Comparison of ENCODE assay signal across 25 cellular contexts in genomic region chr1:114585221-114585620, GRCh38. TPM values are rescaled to one million over a fixed set of nuclear protein-coding genes. Genes with fewer than 3 reads are reported as not detected.
DNase-seq lines count a peak whose midpoint lies in the region; ATAC-seq, FAIRE-seq and TF ChIP-seq lines count a peak whose summit lies in the region.
"Had no signal": no experiment of that assay in that cellular context is flagged by ENCODE, and none has a peak within 500 bp of the region (broad histone marks: within the 10 kb centered on the region; RNA-seq: fewer than 3 reads in every experiment).

No MANE protein-coding gene starts in this region.

- FAIRE-seq in astrocyte (lab: Jason Lieb, UNC) = no peak
- FAIRE-seq: colon, GM12892, HTR-8/SVneo, islet of Langerhans had no signal

- H3K36me3 Mint-ChIP-seq in astrocyte (ENCODE audit: low read depth, unreplicated experiment) = no peaks in the 10 kb centered on the region
- H3K36me3 Mint-ChIP-seq in natural killer cell treated with Interleukin-12 subunit alpha and Interleukin-12 subunit beta and Interleukin-15 and Interleukin-18, amount 100 ng/mL, for 72 hours = peaks cover 4% of the 10 kb centered on the region

- no peak for TF ChIP-seq RAD21 in SK-N-SH (IDR thresholded peaks at IDR 0.05; ENCODE audit: low read length)

- 35% methylated on average over 1 of the region's 1 CpG for WGBS in SK-N-SH (ENCODE audit: low lambda C conversion rate)

- no peaks in the 10 kb centered on the region for H3K9me3 Mint-ChIP-seq in astrocyte (ENCODE audit: unreplicated experiment)
- H3K9me3 Mint-ChIP-seq in natural killer cell treated with Interleukin-12 subunit alpha and Interleukin-12 subunit beta and Interleukin-15 and Interleukin-18, amount 100 ng/mL, for 72 hours = no peaks in the 10 kb centered on the region
- H3K9me3 Mint-ChIP-seq: endodermal cell had no signal

- no peak for TF ChIP-seq EP300 in SK-N-SH (IDR thresholded peaks at IDR 0.05; ENCODE audit: borderline replicate concordance in 1 of 2, low read depth in 1 of 2, low read length in 1 of 2)

- no peak for ATAC-seq in SK-N-SH treated with all-trans-retinoic acid at 6 μM for 48 hours
- ATAC-seq in natural killer cell treated with Interleukin-12 subunit alpha and Interleukin-12 subunit beta and Interleukin-15 and Interleukin-18, amount 100 ng/mL, for 72 hours = no peak
- ATAC-seq in GM18873 (IDR thresholded peaks at IDR 0.05; ENCODE audit: low FRiP score, unreplicated experiment) = no peak
- ATAC-seq: body of pancreas had no signal

- H3K4me3 ChIP-seq in SK-N-SH (ENCODE audit: low read depth in 2 of 2, low read length in 1 of 2) = no peak overlapping the region
- no peak overlapping the region for H3K4me3 ChIP-seq in astrocyte (ENCODE audit: insufficient read depth, low read depth, low read length)
- no peak overlapping the region for H3K4me3 ChIP-seq in dorsolateral prefrontal cortex
- H3K4me3 ChIP-seq: body of pancreas, uterus had no signal

- no peak overlapping the region for H3K4me2 ChIP-seq in SK-N-SH
- no peak overlapping the region for H3K4me2 ChIP-seq in astrocyte (ENCODE audit: low read length)

- H3F3A ChIP-seq in SK-N-SH (replicated peaks; ENCODE audit: insufficient read depth) = no peaks in the 10 kb centered on the region

- H4K20me1 ChIP-seq in SK-N-SH (ENCODE audit: insufficient read depth) (no peaks in the 10 kb centered on the region), astrocyte (ENCODE audit: insufficient read depth, low read length) (no peaks in the 10 kb centered on the region)

- peaks cover 4% of the 10 kb centered on the region for H3K4me1 Mint-ChIP-seq in astrocyte (ENCODE audit: low read depth, unreplicated experiment)
- peaks cover 12 to 19% of the 10 kb centered on the region in 2 donors for H3K4me1 Mint-ChIP-seq in natural killer cell treated with Interleukin-12 subunit alpha and Interleukin-12 subunit beta and Interleukin-15 and Interleukin-18, amount 100 ng/mL, for 72 hours (ENCODE audit: low read depth in 2 of 2)

- H3K27ac Mint-ChIP-seq in astrocyte (ENCODE audit: unreplicated experiment) = no peak overlapping the region
- H3K27ac Mint-ChIP-seq in natural killer cell treated with Interleukin-12 subunit alpha and Interleukin-12 subunit beta and Interleukin-15 and Interleukin-18, amount 100 ng/mL, for 72 hours = no peak overlapping the region
- H3K27ac Mint-ChIP-seq: endodermal cell had no signal

- POLR2A ChIA-PET in SK-N-SH (lab: Yijun Ruan, JAX) = no interaction called here

- no peaks in the 10 kb centered on the region for H3K36me3 ChIP-seq in SK-N-SH (replicated peaks in 1 of 2; ENCODE audit: control insufficient read depth in 1 of 2, insufficient read depth in 2 of 2, low read length in 1 of 2)
- H3K36me3 ChIP-seq in astrocyte (ENCODE audit: insufficient read depth, low read length) = no peaks in the 10 kb centered on the region
- H3K36me3 ChIP-seq: uterus had no signal

- peak overlapping the region; percentile 83; the same call in 1 of the 2 replicates for H2AFZ ChIP-seq in SK-N-SH (ENCODE audit: low read depth)
- H2AFZ ChIP-seq in astrocyte (ENCODE audit: low read depth, low read length) = no peak overlapping the region

- intact Hi-C loops in dorsolateral prefrontal cortex (cut with DNase I) = loop anchor here (5.0 to 10.0 kb wide), 4 partner anchors 92 to 240 kb away; partner anchors contain the start of genes CSDE1 (in 1 of the 2) and SIKE1 (in 1 of the 2)

- H3K27me3 Mint-ChIP-seq in astrocyte (ENCODE audit: low read depth, unreplicated experiment) = no peaks in the 10 kb centered on the region
- peaks cover 12 to 16% of the 10 kb centered on the region in 2 donors for H3K27me3 Mint-ChIP-seq in natural killer cell treated with Interleukin-12 subunit alpha and Interleukin-12 subunit beta and Interleukin-15 and Interleukin-18, amount 100 ng/mL, for 72 hours

- no peak overlapping the region for H3K9ac ChIP-seq in SK-N-SH
- no peak overlapping the region for H3K9ac ChIP-seq in astrocyte (ENCODE audit: low read length)

- no peaks in the 10 kb centered on the region for H3K9me3 ChIP-seq in SK-N-SH
- H3K9me3 ChIP-seq in astrocyte (ENCODE audit: insufficient read depth, low read depth, low read length) = no peaks in the 10 kb centered on the region
- H3K9me3 ChIP-seq: body of pancreas, uterus had no signal

- TF ChIP-seq CTCF in SK-N-SH (IDR thresholded peaks at IDR 0.05) = no peak
- TF ChIP-seq CTCF in astrocyte (IDR thresholded peaks at IDR 0.05; ENCODE audit: insufficient read depth, low read depth, low read length) = no peak
- no peak for TF ChIP-seq CTCF in dorsolateral prefrontal cortex (IDR thresholded peaks at IDR 0.05 in 54 of 56, conservative IDR thresholded peaks at IDR 0.05 in 2 of 56; ENCODE audit: low read depth in 1 of 56, partially characterized antibody in 56 of 56)

- CTCF ChIA-PET in SK-N-SH (lab: Yijun Ruan, JAX) = no interaction called here

- no peak overlapping the region for H3K4me3 Mint-ChIP-seq in astrocyte (ENCODE audit: unreplicated experiment)
- no peak overlapping the region for H3K4me3 Mint-ChIP-seq in natural killer cell treated with Interleukin-12 subunit alpha and Interleukin-12 subunit beta and Interleukin-15 and Interleukin-18, amount 100 ng/mL, for 72 hours
- H3K4me3 Mint-ChIP-seq: endodermal cell had no signal

- no peaks in the 10 kb centered on the region for H3K9me2 ChIP-seq in SK-N-SH

- H3K27me3 ChIP-seq in SK-N-SH (ENCODE audit: insufficient read depth) (no peaks in the 10 kb centered on the region), astrocyte (ENCODE audit: insufficient read depth, low read length) (no peaks in the 10 kb centered on the region), dorsolateral prefrontal cortex (no peaks in the 10 kb centered on the region)
- H3K27me3 ChIP-seq: body of pancreas, uterus had no signal

- peaks cover 4 to 7% of the 10 kb centered on the region in 2 experiments; a peak in 2 of 4 replicates for H3K4me1 ChIP-seq in SK-N-SH (ENCODE audit: control insufficient read depth in 1 of 2, insufficient read depth in 2 of 2, low read depth in 1 of 2, low read length in 1 of 2)
- H3K4me1 ChIP-seq in astrocyte (ENCODE audit: insufficient read depth, low read length) = peaks cover 3% of the 10 kb centered on the region

- DNase-seq in SK-N-SH (no peak), astrocyte (ENCODE audit: low read depth) (peak; percentile 2), kidney tubule cell (ENCODE audit: low spot score) (peak; percentile 31), NCI-H345 treated with DMSO at 0.1 percent for 48 hours (lab: John Stamatoyannopoulos, UW; ENCODE audit: unreplicated experiment) (no peak), dorsolateral prefrontal cortex (no peak)
- DNase-seq in natural killer cell treated with Interleukin-12 subunit alpha and Interleukin-12 subunit beta and Interleukin-15 and Interleukin-18, amount 100 ng/mL, for 72 hours (ENCODE audit: low spot score) = no peak
- DNase-seq: activated CD4-positive, CD25-positive, alpha-beta regulatory T cell treated with anti-CD3 and anti-CD28 coated beads, Interleukin-2, amount 50 U/mL, for 72 hours; activated CD8-positive, alpha-beta memory T cell treated with anti-CD3 and anti-CD28 coated beads for 24 hours; activated naive CD4-positive, alpha-beta T cell treated with anti-CD3 and anti-CD28 coated beads, Interleukin-2, amount 50 U/mL, for 16 hours; activated T-cell treated with anti-CD3 and anti-CD28 coated beads, Interleukin-2, amount 50 U/mL, for 48 hours; body of pancreas; endodermal cell; Kasumi-1; NCI-H1048; NCI-H2029 treated with DMSO at 0.1 percent for 48 hours; NCI-H510A treated with DMSO at 0.1 percent for 48 hours; substantia nigra; SW 1271; uterus had no signal

- H3K79me2 ChIP-seq in SK-N-SH (ENCODE audit: insufficient read depth) = peaks cover 12% of the 10 kb centered on the region
- peaks cover 12% of the 10 kb centered on the region for H3K79me2 ChIP-seq in astrocyte (ENCODE audit: insufficient read depth, low read length)

- H3K27ac ChIP-seq in SK-N-SH (ENCODE audit: low read depth in 2 of 2, low read length in 1 of 2) (peak overlapping the region in 1 of 2 experiments; percentile 7; a peak in 1 of 4 replicates), astrocyte (ENCODE audit: low read depth, low read length) (no peak overlapping the region), dorsolateral prefrontal cortex (peak overlapping the region in 5 of 59 donors; percentile 13 to 39 (median 17))
- H3K27ac ChIP-seq: body of pancreas, uterus had no signal

TF ChIP-seq in SK-N-SH, 30 proteins besides CTCF, POLR2A, EP300 and RAD21:
- TF ChIP-seq USF2 (IDR thresholded peaks at IDR 0.05; ENCODE audit: borderline replicate concordance, low read depth, low read length) = no peak
- no peak for TF ChIP-seq RCOR1 (IDR thresholded peaks at IDR 0.05; ENCODE audit: low read length)
- TF ChIP-seq POLR2AphosphoS5 (IDR thresholded peaks at IDR 0.05; ENCODE audit: low read depth, low read length) = no peak
- TF ChIP-seq YY1 (IDR thresholded peaks at IDR 0.05; ENCODE audit: low read depth) = no peak
- TF ChIP-seq ELF1 (IDR thresholded peaks at IDR 0.05) = no peak

TF ChIP-seq in SK-N-SH treated with all-trans-retinoic acid at 6 μM for 48 hours, 23 proteins besides CTCF, POLR2A, EP300 and RAD21 (continues in another document):
- no peak for TF ChIP-seq ZC3H10 (CRISPR knock-in tag; IDR thresholded peaks at IDR 0.05)
- no peak for TF ChIP-seq CSDC2 (CRISPR knock-in tag; IDR thresholded peaks at IDR 0.05)
- no peak for TF ChIP-seq GLIS3 (CRISPR knock-in tag; IDR thresholded peaks at IDR 0.05)
- no peak for TF ChIP-seq ZNF565 (CRISPR knock-in tag; conservative IDR thresholded peaks at IDR 0.05; ENCODE audit: low read depth)
- no peak for TF ChIP-seq ZNF70 (CRISPR knock-in tag; IDR thresholded peaks at IDR 0.05)
- no peak for TF ChIP-seq ESRRG (CRISPR knock-in tag; IDR thresholded peaks at IDR 0.05)
- TF ChIP-seq ZFP3 (CRISPR knock-in tag; IDR thresholded peaks at IDR 0.05) = no peak
- no peak for TF ChIP-seq BACH2 (CRISPR knock-in tag; IDR thresholded peaks at IDR 0.05; ENCODE audit: borderline replicate concordance)
- TF ChIP-seq ARNTL (CRISPR knock-in tag; IDR thresholded peaks at IDR 0.05; ENCODE audit: borderline replicate concordance, low read depth) = no peak
- TF ChIP-seq ZNF8 (CRISPR knock-in tag; IDR thresholded peaks at IDR 0.05) = no peak

RNA-seq across cellular contexts. Expression of gene BCAS2, which starts 3.8 kb away (rescaled TPM):
- polyA plus RNA-seq in SK-N-SH (2012; rRNA removed) = 16.1 and 19.6 TPM in 2 replicates
- polyA plus RNA-seq in SK-N-SH (2012; cell fraction: cytosol; rRNA removed) = 23.3 and 34.4 TPM in 2 replicates
- polyA plus RNA-seq in SK-N-SH (2012; cell fraction: nucleus; rRNA removed) = 3.3 and 6.0 TPM in 2 replicates
- 44.8 and 48.4 TPM in 2 replicates for total RNA-seq in astrocyte
- total RNA-seq in dorsolateral prefrontal cortex = 10 to 100 TPM; 20.3 to 90.8 (median 49.2) TPM
- total RNA-seq in natural killer cell treated with Interleukin-12 subunit alpha and Interleukin-12 subunit beta and Interleukin-15 and Interleukin-18, amount 100 ng/mL, for 72 hours = 10 to 100 TPM; 34.7 to 44.2 TPM

Comparison
In these comparisons a context has a peak if more than half of its experiments do, and no peak if none do; other contexts are left out.
1. DNase-seq: peak in astrocyte (single experiment) and kidney tubule cell (single experiment); none in SK-N-SH (single experiment), NCI-H345 treated with DMSO at 0.1 percent for 48 hours (single experiment), dorsolateral prefrontal cortex (0 of 10) and natural killer cell treated with Interleukin-12 subunit alpha and Interleukin-12 subunit beta and Interleukin-15 and Interleukin-18, amount 100 ng/mL, for 72 hours (single experiment).